In genomic region chrX:134237363-134237702, GRCh38 we compare ENCODE assay signal across 10 cellular contexts. TPM values are rescaled to one million over a fixed set of nuclear protein-coding genes. Genes with fewer than 3 reads are reported as not detected.
A peak's percentile ranks its signal among the peaks of the same experiment; 100 is the strongest.
DNase-seq lines count a peak whose midpoint lies in the region; ATAC-seq and TF ChIP-seq lines count a peak whose summit lies in the region.
"Had no signal": no experiment of that assay in that cellular context is flagged by ENCODE, and none has a peak within 500 bp of the region (broad histone marks: within the 10 kb centered on the region; RNA-seq: fewer than 3 reads in every experiment).

No MANE protein-coding gene starts in this region.

- DNase-seq in A673 (ENCODE audit: low spot score) = no peak
- peak in 1 of 10 donors; percentile 2 for DNase-seq in naive thymus-derived CD8-positive, alpha-beta T cell
- no peak for DNase-seq in stimulated activated CD8-positive, alpha-beta memory T cell treated with anti-CD3 and anti-CD28 coated beads, Interleukin-4, amount 100 ng/mL, for 48 hours
- DNase-seq: effector memory CD4-positive, alpha-beta T cell; NCI-H1105 treated with DMSO at 0.1 percent for 48 hours had no signal

- POLR2A ChIA-PET in A673 (lab: Charles Lee; ENCODE audit: low non-redundant PET) = no interaction called here
- POLR2A ChIA-PET in naive thymus-derived CD8-positive, alpha-beta T cell (lab: Charles Lee) = no interaction called here

- no peak overlapping the region for H3K27ac ChIP-seq in A673 (ENCODE audit: low read depth, low read length, poor library complexity, severe bottlenecking)
- no peak overlapping the region for H3K27ac ChIP-seq in esophagus (ENCODE audit: low read depth in 2 of 2, low read length in 1 of 2)

- no peaks in the 10 kb centered on the region for H3K27me3 ChIP-seq in A673 (replicated peaks; ENCODE audit: insufficient read depth, low read depth, low read length, poor library complexity)
- H3K27me3 ChIP-seq in esophagus (ENCODE audit: control insufficient read depth in 1 of 2, insufficient read depth in 2 of 2, low read length in 2 of 2) = no peaks in the 10 kb centered on the region

- H3K4me3 Mint-ChIP-seq in naive thymus-derived CD8-positive, alpha-beta T cell = peak overlapping the region in 6 of 10 donors; percentile 20 to 56 (median 44)

- CTCF ChIA-PET in A673 (lab: Charles Lee) = no interaction called here

- H3K4me3 ChIP-seq in A673 (ENCODE audit: low read depth, low read length, poor library complexity, severe bottlenecking) (peak overlapping the region; percentile 37), esophagus (ENCODE audit: low read depth in 1 of 2, low read length in 2 of 2) (peak overlapping the region; percentile 43 to 48)

- peaks cover 0 to 19% (median 5%) of the 10 kb centered on the region in 5 donors for H3K27me3 Mint-ChIP-seq in naive thymus-derived CD8-positive, alpha-beta T cell

- no peaks in the 10 kb centered on the region for H3K4me1 ChIP-seq in A673 (ENCODE audit: insufficient read depth, low read length, poor library complexity, severe bottlenecking)
- H3K4me1 ChIP-seq in esophagus (ENCODE audit: control insufficient read depth in 2 of 2, insufficient read depth in 2 of 2, low read length in 1 of 2) = no peaks in the 10 kb centered on the region

- peak; percentile 11 for ATAC-seq in HG03354 (IDR thresholded peaks at IDR 0.05; ENCODE audit: poor library complexity, severe bottlenecking, unreplicated experiment)
- no peak for ATAC-seq in naive thymus-derived CD8-positive, alpha-beta T cell
- no peak for ATAC-seq in HG02885 (IDR thresholded peaks at IDR 0.05; ENCODE audit: poor library complexity, unreplicated experiment)
- ATAC-seq in GM21825 (IDR thresholded peaks at IDR 0.05; ENCODE audit: unreplicated experiment) = no peak
- ATAC-seq in HG03460 (IDR thresholded peaks at IDR 0.05; ENCODE audit: unreplicated experiment) = no peak

- 5 to 29% methylated on average over 20 to 23 of the region's 23 CpGs for WGBS in esophagus, 2 donors

- H3K9me3 Mint-ChIP-seq in naive thymus-derived CD8-positive, alpha-beta T cell = no peaks in the 10 kb centered on the region

- H3K9me3 ChIP-seq in A673 (ENCODE audit: low read depth, low read length, poor library complexity, severe bottlenecking) (no peaks in the 10 kb centered on the region), esophagus (ENCODE audit: control insufficient read depth in 2 of 2, insufficient read depth in 1 of 2, low read depth in 1 of 2, low read length in 1 of 2) (no peaks in the 10 kb centered on the region)

- H3K27ac Mint-ChIP-seq in naive thymus-derived CD8-positive, alpha-beta T cell = no peak overlapping the region

- H3K4me1 Mint-ChIP-seq in naive thymus-derived CD8-positive, alpha-beta T cell = no peaks in the 10 kb centered on the region

- H3K36me3 ChIP-seq in A673 (ENCODE audit: insufficient read depth, low read length, poor library complexity, severe bottlenecking) (no peaks in the 10 kb centered on the region), esophagus (ENCODE audit: control insufficient read depth in 2 of 2, insufficient read depth in 2 of 2, low read length in 1 of 2) (no peaks in the 10 kb centered on the region)

- no peaks in the 10 kb centered on the region for H3K36me3 Mint-ChIP-seq in naive thymus-derived CD8-positive, alpha-beta T cell

- no TSS peak for BruUV-seq in A673 (replicated peaks; lab: Mats Ljungman, UMichigan)

- no peak for TF ChIP-seq CTCF in A673 (conservative IDR thresholded peaks at IDR 0.05; ENCODE audit: low read depth, low read length)

- intact Hi-C loops in A673 (cut with micrococcal nuclease; ENCODE audit: unreplicated experiment) = no loop called here

RNA-seq across cellular contexts. Expression of gene CCDC160, which starts 0.4 kb away (rescaled TPM):
- not detected in 2 replicates for total RNA-seq in A673 (2021)
- polyA plus RNA-seq in esophagus = under 1 TPM; 0.29 to 0.31 TPM
- total RNA-seq in naive thymus-derived CD8-positive, alpha-beta T cell = not detected
- polyA plus RNA-seq in naive thymus-derived CD8-positive, alpha-beta T cell = not detected
